In genomic region chr1:161398900-161399256, GRCh38 we compare ENCODE assay signal across 8 cellular contexts. TPM values are rescaled to one million over a fixed set of nuclear protein-coding genes. Genes with fewer than 3 reads are reported as not detected.
DNase-seq lines count a peak whose midpoint lies in the region; ATAC-seq and TF ChIP-seq lines count a peak whose summit lies in the region.

No MANE protein-coding gene starts in this region.

- H3K36me3 Mint-ChIP-seq in memory B cell, result peaks cover 3% of the 10 kb centered on the region

- H3K9me3 ChIP-seq in body of pancreas (no peaks in the 10 kb centered on the region), uterus (no peaks in the 10 kb centered on the region)

- H3K4me1 ChIP-seq in body of pancreas (peaks cover 23% of the 10 kb centered on the region), uterus (no peaks in the 10 kb centered on the region)

- no peaks in the 10 kb centered on the region for H3K36me3 ChIP-seq in body of pancreas (replicated peaks in 1 of 2; ENCODE audit: insufficient read depth in 1 of 2, low read depth in 2 of 2)
- H3K36me3 ChIP-seq in uterus, result no peaks in the 10 kb centered on the region

- ATAC-seq in Right ventricle myocardium inferior (peak; percentile 28), body of pancreas (peak; percentile 33), memory B cell (ENCODE audit: low read depth) (peak; percentile 9), GM21529 (IDR thresholded peaks at IDR 0.05; ENCODE audit: unreplicated experiment) (no peak)

- H3K27me3 ChIP-seq in body of pancreas, result no peaks in the 10 kb centered on the region
- H3K27me3 ChIP-seq in uterus, result no peaks in the 10 kb centered on the region

- peak overlapping the region; percentile 66 to 73 for H3K4me3 ChIP-seq in body of pancreas
- peak overlapping the region; percentile 98 for H3K4me3 ChIP-seq in uterus

- intact Hi-C loops in Right ventricle myocardium inferior (cut with DNase I) (loop anchor here (10.0 kb wide), 2 partner anchors 46 to 136 kb away; no protein-coding TSS in a partner anchor), cardiac septum (cut with DNase I) (loop anchor here (10.0 kb wide), 1 partner anchor 336 kb away; no protein-coding TSS in a partner anchor), body of pancreas (cut with DNase I) (no loop called here), uterus (cut with DNase I; ENCODE audit: low total_unique reads) (no loop called here)

- no peak for DNase-seq in Right ventricle myocardium inferior (ENCODE audit: missing footprints)
- no peak for DNase-seq in cardiac septum (ENCODE audit: low spot score)
- DNase-seq in body of pancreas, result no peak
- no peak for DNase-seq in memory B cell (ENCODE audit: low spot score in 2 of 2)
- no peak for DNase-seq in uterus
- DNase-seq in DMS 273 (lab: John Stamatoyannopoulos, UW; ENCODE audit: unreplicated experiment), result no peak
- no peak for DNase-seq in stimulated activated CD4-positive, alpha-beta T cell treated with anti-CD3 and anti-CD28 coated beads, Interleukin-1b, Interleukin-23, amount 100 ng/mL, for 48 hours

- peak overlapping the region; percentile 97 for H3K4me3 Mint-ChIP-seq in memory B cell

- peak overlapping the region; percentile 100 for H3K27ac Mint-ChIP-seq in memory B cell

- no peak for TF ChIP-seq POLR2A in body of pancreas (IDR thresholded peaks at IDR 0.05)
- TF ChIP-seq POLR2A in uterus (IDR thresholded peaks at IDR 0.05), result no peak

- TF ChIP-seq CTCF in body of pancreas (IDR thresholded peaks at IDR 0.05) (no peak), uterus (IDR thresholded peaks at IDR 0.05) (no peak)

- WGBS in body of pancreas, 2 donors, result 2 to 3% methylated on average over 13 to 17 of the region's 17 CpGs

- peaks cover 17% of the 10 kb centered on the region for H3K4me1 Mint-ChIP-seq in memory B cell

- H3K27me3 Mint-ChIP-seq in memory B cell, result no peaks in the 10 kb centered on the region

- H3K27ac ChIP-seq in body of pancreas (peak overlapping the region; percentile 99 to 100 (median 100)), uterus (peak overlapping the region; percentile 100)

- H3K9me3 Mint-ChIP-seq in memory B cell, result peaks cover 1% of the 10 kb centered on the region

RNA-seq across cellular contexts. Expression of gene CFAP126, which starts 31.2 kb away (rescaled TPM):
- total RNA-seq in Right ventricle myocardium inferior (not detected), cardiac septum (not detected), body of pancreas (not detected), uterus (not detected)

Comparison
In these comparisons a context has a peak if more than half of its experiments do, and no peak if none do; other contexts are left out.
1. intact Hi-C loops: an anchor here in Right ventricle myocardium inferior (10.0 kb wide) and cardiac septum (10.0 kb wide); none called in body of pancreas and uterus.